ENCODE assay signal across 18 cellular contexts in genomic region chr12:39622306-39622705, GRCh38. TPM values are rescaled to one million over a fixed set of nuclear protein-coding genes. Genes with fewer than 3 reads are reported as not detected.
DNase-seq lines count a peak whose midpoint lies in the region; ATAC-seq and TF ChIP-seq lines count a peak whose summit lies in the region.
"Had no signal": no experiment of that assay in that cellular context is flagged by ENCODE, and none has a peak within 500 bp of the region (broad histone marks: within the 10 kb centered on the region; RNA-seq: fewer than 3 reads in every experiment).

No MANE protein-coding gene starts in this region.

- WGBS in endodermal cell (ENCODE audit: insufficient coverage in 1 of 2, insufficient read length in 1 of 2), 2 experiments: 80 to 90% methylated on average over 1 of the region's 1 CpG

- H3K4me3 Mint-ChIP-seq in CD4-positive, CD25-positive, alpha-beta regulatory T cell: peak overlapping the region in 2 of 4 donors; percentile 56 to 89
- H3K4me3 Mint-ChIP-seq in T-helper 1 cell treated with Interleukin-12 subunit alpha and Interleukin-12 subunit beta and Interleukin-4 antibody, amounts not matched to agents 30 μg/mL and 1 μg/mL, for 36 hours: peak overlapping the region; percentile 28
- H3K4me3 Mint-ChIP-seq in endodermal cell: no peak overlapping the region

- peak overlapping the region; percentile 92 for H3K27ac ChIP-seq in CD4-positive, CD25-positive, alpha-beta regulatory T cell (ENCODE audit: insufficient read depth, low read length, poor library complexity, severe bottlenecking)
- H3K27ac ChIP-seq in endodermal cell (ENCODE audit: low read depth, low read length) (no peak overlapping the region), RWPE1 (no peak overlapping the region)
- H3K27ac ChIP-seq: thoracic aorta had no signal

- H3K4me3 ChIP-seq in CD4-positive, CD25-positive, alpha-beta regulatory T cell (ENCODE audit: low read depth, low read length): peak overlapping the region; percentile 99
- H3K4me3 ChIP-seq in GM12865 (ENCODE audit: low read depth, low read length) (no peak overlapping the region), endodermal cell (ENCODE audit: low read length) (no peak overlapping the region)
- H3K4me3 ChIP-seq: thoracic aorta had no signal

- no peaks in the 10 kb centered on the region for H3K9me3 ChIP-seq in CD4-positive, CD25-positive, alpha-beta regulatory T cell (ENCODE audit: control insufficient read depth in 2 of 2, low read length in 2 of 2)
- no peaks in the 10 kb centered on the region for H3K9me3 ChIP-seq in endodermal cell (ENCODE audit: control insufficient read depth, low read length)
- H3K9me3 ChIP-seq: thoracic aorta had no signal

- ATAC-seq in CD4-positive, CD25-positive, alpha-beta regulatory T cell (ENCODE audit: low read depth in 2 of 2): peak in 1 of 2 donors; percentile 24

- no peaks in the 10 kb centered on the region for H3K9me3 Mint-ChIP-seq in CD4-positive, CD25-positive, alpha-beta regulatory T cell
- no peaks in the 10 kb centered on the region for H3K9me3 Mint-ChIP-seq in T-helper 1 cell treated with Interleukin-12 subunit alpha and Interleukin-12 subunit beta and Interleukin-4 antibody, amounts not matched to agents 30 μg/mL and 1 μg/mL, for 36 hours
- no peaks in the 10 kb centered on the region for H3K9me3 Mint-ChIP-seq in endodermal cell

- no peaks in the 10 kb centered on the region for H3K36me3 ChIP-seq in CD4-positive, CD25-positive, alpha-beta regulatory T cell (ENCODE audit: control insufficient read depth, insufficient read depth, low read length)
- no peaks in the 10 kb centered on the region for H3K36me3 ChIP-seq in endodermal cell (ENCODE audit: control insufficient read depth, insufficient read depth, low read length)
- H3K36me3 ChIP-seq: thoracic aorta had no signal

- no peaks in the 10 kb centered on the region for H3K27me3 ChIP-seq in CD4-positive, CD25-positive, alpha-beta regulatory T cell (ENCODE audit: control insufficient read depth, insufficient read depth, low read length)
- H3K27me3 ChIP-seq in endodermal cell (ENCODE audit: control insufficient read depth, insufficient read depth, low read length, poor library complexity, severe bottlenecking): peaks cover 19% of the 10 kb centered on the region

- H3K36me3 Mint-ChIP-seq in CD4-positive, CD25-positive, alpha-beta regulatory T cell: peaks cover 4% of the 10 kb centered on the region
- H3K36me3 Mint-ChIP-seq in T-helper 1 cell treated with Interleukin-12 subunit alpha and Interleukin-12 subunit beta and Interleukin-4 antibody, amounts not matched to agents 30 μg/mL and 1 μg/mL, for 36 hours (ENCODE audit: low read depth): peaks cover 13% of the 10 kb centered on the region
- H3K36me3 Mint-ChIP-seq in endodermal cell (ENCODE audit: low read depth): no peaks in the 10 kb centered on the region

- no peak overlapping the region for H3K9ac ChIP-seq in endodermal cell (ENCODE audit: extremely low read depth, low read length, poor library complexity, severe bottlenecking)

- peak in 2 of 3 donors; percentile 35 to 72 for DNase-seq in CD4-positive, CD25-positive, alpha-beta regulatory T cell
- DNase-seq in GM12865 (ENCODE audit: low read depth) (peak; percentile 46), endodermal cell (peak; percentile 30), RWPE1 (ENCODE audit: low spot score) (no peak), KG1 (lab: John Stamatoyannopoulos, UW) (no peak), NCI-H510A treated with DMSO at 0.1 percent for 48 hours (lab: John Stamatoyannopoulos, UW) (no peak), HuH-7.5 (ENCODE audit: low spot score) (no peak)
- DNase-seq: activated CD4-positive, alpha-beta T cell treated with anti-CD3 and anti-CD28 coated beads for 1 hour; GF-D8; midbrain; MV-4-11; NCI-H2029 treated with DMSO at 0.1 percent for 48 hours; SHP77 treated with DMSO at 0.1 percent for 48 hours; stimulated activated CD4-positive, alpha-beta T cell treated with anti-CD3 and anti-CD28 coated beads, Interleukin-2, amount 100 ng/mL, for 48 hours had no signal

- POLR2A ChIA-PET in RWPE1 (lab: Yijun Ruan, JAX; ENCODE audit: low non-redundant PET): no interaction called here

- H3K4me1 ChIP-seq in CD4-positive, CD25-positive, alpha-beta regulatory T cell (ENCODE audit: control insufficient read depth, insufficient read depth, low read length, poor library complexity, severe bottlenecking): peaks cover 46% of the 10 kb centered on the region
- H3K4me1 ChIP-seq in endodermal cell (ENCODE audit: control insufficient read depth, insufficient read depth, low read length): no peaks in the 10 kb centered on the region

- H3K27ac Mint-ChIP-seq in CD4-positive, CD25-positive, alpha-beta regulatory T cell: peak overlapping the region in 2 of 3 donors; percentile 90 to 99
- H3K27ac Mint-ChIP-seq in T-helper 1 cell treated with Interleukin-12 subunit alpha and Interleukin-12 subunit beta and Interleukin-4 antibody, amounts not matched to agents 30 μg/mL and 1 μg/mL, for 36 hours: no peak overlapping the region
- no peak overlapping the region for H3K27ac Mint-ChIP-seq in endodermal cell

- CTCF ChIA-PET in RWPE1 (lab: Yijun Ruan, JAX): interaction anchor here (0.6 kb wide), 1 partner anchor 204 kb away, joined by 3 read pairs; no protein-coding TSS in a partner anchor

- peaks cover 15 to 56% (median 33%) of the 10 kb centered on the region in 4 donors for H3K4me1 Mint-ChIP-seq in CD4-positive, CD25-positive, alpha-beta regulatory T cell
- peaks cover 26% of the 10 kb centered on the region for H3K4me1 Mint-ChIP-seq in T-helper 1 cell treated with Interleukin-12 subunit alpha and Interleukin-12 subunit beta and Interleukin-4 antibody, amounts not matched to agents 30 μg/mL and 1 μg/mL, for 36 hours (ENCODE audit: low read depth)
- H3K4me1 Mint-ChIP-seq in endodermal cell: peaks cover 3% of the 10 kb centered on the region

- no peaks in the 10 kb centered on the region for H3K27me3 Mint-ChIP-seq in CD4-positive, CD25-positive, alpha-beta regulatory T cell
- no peaks in the 10 kb centered on the region for H3K27me3 Mint-ChIP-seq in T-helper 1 cell treated with Interleukin-12 subunit alpha and Interleukin-12 subunit beta and Interleukin-4 antibody, amounts not matched to agents 30 μg/mL and 1 μg/mL, for 36 hours (ENCODE audit: low read depth)
- peaks cover 3% of the 10 kb centered on the region for H3K27me3 Mint-ChIP-seq in endodermal cell (ENCODE audit: insufficient read depth)

- no peak for TF ChIP-seq CTCF in GM12865 (IDR thresholded peaks at IDR 0.05; ENCODE audit: insufficient read depth, low read depth, low read length, missing control alignments)
- no peak for TF ChIP-seq CTCF in endodermal cell (conservative IDR thresholded peaks at IDR 0.05)
- TF ChIP-seq CTCF in RWPE1 (conservative IDR thresholded peaks at IDR 0.05; ENCODE audit: low read depth): no peak

RNA-seq across cellular contexts. Expression of gene ABCD2, which starts 2.7 kb away (rescaled TPM):
- 8.8 TPM for total RNA-seq in CD4-positive, CD25-positive, alpha-beta regulatory T cell
- polyA plus RNA-seq in CD4-positive, CD25-positive, alpha-beta regulatory T cell: 10 to 100 TPM in 1 of 4 donors, 1 to 10 TPM in 3; 6.4 to 11.9 (median 7.9) TPM
- not detected for total RNA-seq in endodermal cell
- polyA plus RNA-seq in endodermal cell (2013, experiment 1 of 2): 0.32 TPM
- polyA plus RNA-seq in endodermal cell (2013, experiment 2 of 2): 0.33 TPM
- total RNA-seq: H1, NCI-H460 had no signal
- polyA plus RNA-seq: H1 had no signal

Comparison
In these comparisons a context has a peak if more than half of its experiments do, and no peak if none do; other contexts are left out.
1. DNase-seq: peak in CD4-positive, CD25-positive, alpha-beta regulatory T cell (2 of 3), GM12865 (single experiment) and endodermal cell (single experiment); none in RWPE1 (single experiment), KG1 (single experiment), NCI-H510A treated with DMSO at 0.1 percent for 48 hours (single experiment) and HuH-7.5 (single experiment).
2. H3K27ac Mint-ChIP-seq: peak in CD4-positive, CD25-positive, alpha-beta regulatory T cell (2 of 3); none in T-helper 1 cell treated with Interleukin-12 subunit alpha and Interleukin-12 subunit beta and Interleukin-4 antibody, amounts not matched to agents 30 μg/mL and 1 μg/mL, for 36 hours (single experiment) and endodermal cell (single experiment).